Comparison of ENCODE assay signal across 23 cellular contexts in genomic region chr11:120974980-120975379, GRCh38.
"Had no signal": no experiment of that assay in that cellular context is flagged by ENCODE, and none has a peak within 500 bp of the region (broad histone marks: within the 10 kb centered on the region; RNA-seq: fewer than 3 reads in every experiment).

No MANE protein-coding gene starts in this region.

- H3K36me3 ChIP-seq: adrenal gland, ascending aorta, breast epithelium, vagina had no signal

- H3K4me1 ChIP-seq: adrenal gland, ascending aorta, breast epithelium, parathyroid adenoma, testis, vagina had no signal

- H3K79me2 ChIP-seq: parathyroid adenoma had no signal

- H3K4me3 ChIP-seq: adrenal gland, ascending aorta, testis, vagina had no signal

- H3K27me3 ChIP-seq: adrenal gland, ascending aorta, testis, vagina had no signal

- H3K9me3 ChIP-seq: adrenal gland, ascending aorta, breast epithelium, testis, vagina had no signal

- H3K9ac ChIP-seq: parathyroid adenoma had no signal

- H3K27ac ChIP-seq: adrenal gland, ascending aorta, breast epithelium, parathyroid adenoma, testis, vagina had no signal

- DNase-seq: activated CD4-positive, alpha-beta T cell treated with anti-CD3 and anti-CD28 coated beads for 4 hours; activated CD4-positive, alpha-beta T cell treated with anti-CD3 and anti-CD28 coated beads, Interleukin-2, amount 50 U/mL, for 48 hours; activated CD4-positive, CD25-positive, alpha-beta regulatory T cell; activated CD8-positive, alpha-beta memory T cell treated with anti-CD3 and anti-CD28 coated beads, Interleukin-2, amount 50 U/mL, for 48 hours; activated naive CD4-positive, alpha-beta T cell; activated T-cell treated with anti-CD3 and anti-CD28 coated beads, Interleukin-2, amount 50 U/mL, for 4 hours; adrenal gland; cortex of kidney; foreskin melanocyte; hippocampal formation; left ventricle myocardium superior; mammary epithelial cell; nephron progenitor cell; stimulated activated CD4-positive, alpha-beta T cell treated with anti-CD3 and anti-CD28 coated beads, Interleukin-2, amount 100 ng/mL, for 48 hours; stimulated activated CD8-positive, alpha-beta memory T cell treated with anti-CD3 and anti-CD28 coated beads, Interleukin-4, amount 100 ng/mL, for 48 hours; stimulated activated naive B cell treated with anti-CD40 and anti-IgM and Interleukin-4, amounts not matched to agents 10 μg/mL and 1 μg/mL and 100 μg/mL, for 72 hours; T-helper 9 cell; testis; trophoblast cell had no signal
